8 cellular contexts compared by ENCODE assay signal in genomic region chr1:161305872-161306519, GRCh38. TPM values are rescaled to one million over a fixed set of nuclear protein-coding genes. Genes with fewer than 3 reads are reported as not detected.
DNase-seq lines count a peak whose midpoint lies in the region; ATAC-seq and TF ChIP-seq lines count a peak whose summit lies in the region.

No MANE protein-coding gene starts in this region.

- H3K4me3 Mint-ChIP-seq in endodermal cell, result peak overlapping the region; percentile 93

- H3K27ac Mint-ChIP-seq in endodermal cell, result peak overlapping the region; percentile 80

- H3K4me3 ChIP-seq in endodermal cell (ENCODE audit: low read length) (peak overlapping the region; percentile 89), mesodermal cell (ENCODE audit: extremely low read depth, insufficient read depth, low read length, poor library complexity, severe bottlenecking) (peak overlapping the region; percentile 58)

- ATAC-seq in HG02840 (IDR thresholded peaks at IDR 0.05; ENCODE audit: low FRiP score, unreplicated experiment), result peak; percentile 49

- TF ChIP-seq CTCF in endodermal cell (conservative IDR thresholded peaks at IDR 0.05), result peak; percentile 77

- peak; percentile 52 for TF ChIP-seq POLR2A in GM10847 (IDR thresholded peaks at IDR 0.05; ENCODE audit: extremely low read depth, insufficient read length)

- peaks cover 23% of the 10 kb centered on the region for H3K4me1 Mint-ChIP-seq in endodermal cell

- H3K9ac ChIP-seq in endodermal cell (ENCODE audit: extremely low read depth, low read length, poor library complexity, severe bottlenecking), result peak overlapping the region; percentile 29

- no peaks in the 10 kb centered on the region for H3K27me3 ChIP-seq in endodermal cell (ENCODE audit: control insufficient read depth, insufficient read depth, low read length, poor library complexity, severe bottlenecking)

- H3K27me3 Mint-ChIP-seq in endodermal cell (ENCODE audit: insufficient read depth), result peaks cover 12% of the 10 kb centered on the region

- DNase-seq in NCI-H2227 treated with DMSO at 0.1 percent for 48 hours (lab: John Stamatoyannopoulos, UW) (peak; percentile 79), endodermal cell (peak; percentile 99), NCI-H524 treated with DMSO at 0.1 percent for 48 hours (lab: John Stamatoyannopoulos, UW) (no peak)
- DNase-seq in activated CD8-positive, alpha-beta memory T cell treated with anti-CD3 and anti-CD28 coated beads for 4 hours (ENCODE audit: low read depth in 2 of 2), result peak; percentile 69 to 70
- DNase-seq in stimulated activated CD8-positive, alpha-beta memory T cell treated with anti-CD3 and anti-CD28 coated beads, Interleukin-15, amount 100 ng/mL, for 24 hours (ENCODE audit: low read depth), result peak; percentile 52

- H3K9me3 ChIP-seq in endodermal cell (ENCODE audit: control insufficient read depth, low read length) (no peaks in the 10 kb centered on the region), mesodermal cell (ENCODE audit: control insufficient read depth, low read length) (no peaks in the 10 kb centered on the region)

- H3K36me3 ChIP-seq in endodermal cell (ENCODE audit: control insufficient read depth, insufficient read depth, low read length) (no peaks in the 10 kb centered on the region), mesodermal cell (ENCODE audit: control insufficient read depth, insufficient read depth, low read length) (no peaks in the 10 kb centered on the region)

- no peak overlapping the region for H3K27ac ChIP-seq in endodermal cell (ENCODE audit: low read depth, low read length)
- no peak overlapping the region for H3K27ac ChIP-seq in mesodermal cell (ENCODE audit: low read depth, low read length, severe bottlenecking)

- WGBS in endodermal cell (ENCODE audit: insufficient coverage in 1 of 2, insufficient read length in 1 of 2), 2 experiments, result 0 to 3% methylated on average over 7 to 30 of the region's 30 CpGs
- 0 to 4% methylated on average over 4 to 15 of the region's 30 CpGs for WGBS in mesodermal cell (ENCODE audit: insufficient coverage in 2 of 2), 2 experiments

- H3K4me1 ChIP-seq in endodermal cell (ENCODE audit: control insufficient read depth, insufficient read depth, low read length), result no peaks in the 10 kb centered on the region
- H3K4me1 ChIP-seq in mesodermal cell (ENCODE audit: control insufficient read depth, insufficient read depth, low read length, poor library complexity, severe bottlenecking), result peaks cover 6% of the 10 kb centered on the region

- no peaks in the 10 kb centered on the region for H3K9me3 Mint-ChIP-seq in endodermal cell

- no peaks in the 10 kb centered on the region for H3K36me3 Mint-ChIP-seq in endodermal cell (ENCODE audit: low read depth)

RNA-seq across cellular contexts. Expression of gene MPZ, which starts 3.8 kb away (rescaled TPM):
- total RNA-seq in endodermal cell, result 1 to 10 TPM; 1.7 to 3.3 TPM
- polyA plus RNA-seq in endodermal cell (2013, experiment 1 of 2), result 20.3 TPM
- polyA plus RNA-seq in endodermal cell (2013, experiment 2 of 2), result 18.3 TPM
- 7.8 TPM for polyA plus RNA-seq in mesodermal cell (2013, experiment 1 of 2)
- 8.1 TPM for polyA plus RNA-seq in mesodermal cell (2013, experiment 2 of 2)

RNA-seq across cellular contexts. Expression of gene SDHC, which starts 8.2 kb away (rescaled TPM):
- 100 to 1,000 TPM; 270 to 296 TPM for total RNA-seq in endodermal cell
- polyA plus RNA-seq in endodermal cell (2013, experiment 1 of 2), result 206 TPM
- polyA plus RNA-seq in endodermal cell (2013, experiment 2 of 2), result 181 TPM
- 204 TPM for polyA plus RNA-seq in mesodermal cell (2013, experiment 1 of 2)
- 211 TPM for polyA plus RNA-seq in mesodermal cell (2013, experiment 2 of 2)

RNA-seq across cellular contexts. Expression of gene PCP4L1, which starts 47.5 kb away (rescaled TPM):
- total RNA-seq in endodermal cell, result 10 to 100 TPM in 1 of 2 donors, 1 to 10 TPM in 1; 4.0 to 11.3 TPM
- polyA plus RNA-seq in endodermal cell (2013, experiment 1 of 2), result not detected
- polyA plus RNA-seq in endodermal cell (2013, experiment 2 of 2), result 0.33 TPM
- polyA plus RNA-seq in mesodermal cell (2013, experiment 1 of 2), result not detected
- polyA plus RNA-seq in mesodermal cell (2013, experiment 2 of 2), result not detected
